In the genomic region with DNA sequence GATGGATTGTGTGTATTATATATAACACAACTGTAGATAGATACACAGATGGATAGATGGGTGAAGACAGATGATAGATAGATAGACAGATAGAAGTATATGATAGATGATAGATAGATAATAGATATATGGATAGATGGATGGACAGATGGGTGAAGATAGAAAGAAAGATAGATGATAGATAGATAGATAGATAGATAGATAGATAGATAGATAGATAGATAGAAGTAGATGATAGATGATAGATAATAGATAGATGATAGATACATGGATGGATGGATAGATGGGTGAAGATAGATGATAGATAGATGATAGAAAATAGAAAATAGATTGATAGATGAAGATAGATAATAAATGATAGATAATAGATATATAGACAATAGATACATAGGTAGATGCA, we compare ENCODE assay signal across 29 cellular contexts.
"Had no signal": no experiment of that assay in that cellular context is flagged by ENCODE, and none has a peak within 500 bp of the region (broad histone marks: within the 10 kb centered on the region; RNA-seq: fewer than 3 reads in every experiment).

No MANE protein-coding gene starts in this region.

- H3K4me3 Mint-ChIP-seq: stimulated activated effector memory CD8-positive, alpha-beta T cell treated with anti-CD3 and anti-CD28 coated beads, Interleukin-12 subunit alpha, Interleukin-12 subunit beta, amount 100 ng/mL, for 72 hours; stimulated activated memory B cell treated with anti-CD40 and anti-IgM and Interleukin-4, amounts not matched to agents 10 μg/mL and 1 μg/mL and 100 μg/mL, for 72 hours; stimulated activated naive B cell treated with anti-CD40 and anti-IgM and Interleukin-4, amounts not matched to agents 10 μg/mL and 1 μg/mL and 100 μg/mL, for 72 hours; stimulated activated naive CD8-positive, alpha-beta T cell treated with anti-CD3 and anti-CD28 coated beads, Interleukin-15, amount 100 ng/mL, for 72 hours; stimulated activated naive CD8-positive, alpha-beta T cell treated with anti-CD3 and anti-CD28 coated beads, Interleukin-15, Interleukin-2, amounts not matched to agents 100 ng/mL and 50 ng/mL, for 24 hours; type B pancreatic cell had no signal

- FAIRE-seq: urothelium cell line had no signal

- H3K36me3 Mint-ChIP-seq: stimulated activated effector memory CD8-positive, alpha-beta T cell treated with anti-CD3 and anti-CD28 coated beads, Interleukin-12 subunit alpha, Interleukin-12 subunit beta, amount 100 ng/mL, for 72 hours; stimulated activated memory B cell treated with anti-CD40 and anti-IgM and Interleukin-4, amounts not matched to agents 10 μg/mL and 1 μg/mL and 100 μg/mL, for 72 hours; stimulated activated naive B cell treated with anti-CD40 and anti-IgM and Interleukin-4, amounts not matched to agents 10 μg/mL and 1 μg/mL and 100 μg/mL, for 72 hours; type B pancreatic cell had no signal

- H3K27ac ChIP-seq: stomach, suprapubic skin, testis, thoracic aorta, thyroid gland, tibial artery, tibial nerve, transverse colon, upper lobe of left lung, upper lobe of right lung, uterus, vagina had no signal

- H3K27me3 ChIP-seq: suprapubic skin, testis, thyroid gland, tibial nerve, transverse colon, upper lobe of left lung, upper lobe of right lung, uterus, vagina had no signal

- ATAC-seq: stimulated activated effector memory CD8-positive, alpha-beta T cell treated with anti-CD3 and anti-CD28 coated beads, Interleukin-12 subunit alpha, Interleukin-12 subunit beta, amount 100 ng/mL, for 72 hours; stimulated activated memory B cell treated with anti-CD40 and anti-IgM and Interleukin-4, amounts not matched to agents 10 μg/mL and 1 μg/mL and 100 μg/mL, for 72 hours; stimulated activated naive B cell treated with anti-CD40 and anti-IgM and Interleukin-4, amounts not matched to agents 10 μg/mL and 1 μg/mL and 100 μg/mL, for 72 hours; stimulated activated naive CD8-positive, alpha-beta T cell treated with anti-CD3 and anti-CD28 coated beads, Interleukin-15, amount 100 ng/mL, for 72 hours; stimulated activated naive CD8-positive, alpha-beta T cell treated with anti-CD3 and anti-CD28 coated beads, Interleukin-15, Interleukin-2, amounts not matched to agents 100 U/mL and 50 U/mL, for 24 hours; upper lobe of right lung had no signal

- H3K4me3 ChIP-seq: stomach, suprapubic skin, testis, thoracic aorta, thyroid gland, tibial artery, tibial nerve, transverse colon, upper lobe of left lung, upper lobe of right lung, uterus, vagina had no signal

- H3K9me3 Mint-ChIP-seq: stimulated activated effector memory CD8-positive, alpha-beta T cell treated with anti-CD3 and anti-CD28 coated beads, Interleukin-12 subunit alpha, Interleukin-12 subunit beta, amount 100 ng/mL, for 72 hours; stimulated activated naive CD8-positive, alpha-beta T cell treated with anti-CD3 and anti-CD28 coated beads, Interleukin-15, amount 100 ng/mL, for 72 hours; stimulated activated naive CD8-positive, alpha-beta T cell treated with anti-CD3 and anti-CD28 coated beads, Interleukin-15, Interleukin-2, amounts not matched to agents 100 ng/mL and 50 ng/mL, for 24 hours had no signal

- H3K4me1 Mint-ChIP-seq: stimulated activated effector memory CD8-positive, alpha-beta T cell treated with anti-CD3 and anti-CD28 coated beads, Interleukin-12 subunit alpha, Interleukin-12 subunit beta, amount 100 ng/mL, for 72 hours had no signal

- H3K36me3 ChIP-seq: stomach, suprapubic skin, thoracic aorta, thyroid gland, tibial artery, tibial nerve, transverse colon, upper lobe of left lung, upper lobe of right lung, uterus, vagina had no signal

- DNase-seq: stimulated activated CD4-positive, alpha-beta T cell treated with anti-CD3 and anti-CD28 coated beads, Interleukin-2, amount 100 ng/mL, for 48 hours; stimulated activated CD4-positive, alpha-beta T cell treated with anti-CD3 and anti-CD28 coated beads, Interleukin-4, amount 100 ng/mL, for 1 hour; stimulated activated CD4-positive, alpha-beta T cell treated with anti-CD3 and anti-CD28 coated beads, Interleukin-4, amount 100 ng/mL, for 24 hours; stimulated activated CD4-positive, alpha-beta T cell treated with anti-CD3 and anti-CD28 coated beads, Interleukin-4, amount 100 ng/mL, for 4 hours; stimulated activated CD8-positive, alpha-beta memory T cell treated with anti-CD3 and anti-CD28 coated beads, Interleukin-4, amount 100 ng/mL, for 48 hours; stimulated activated naive B cell treated with anti-CD40 and anti-IgM and Interleukin-4, amounts not matched to agents 10 μg/mL and 1 μg/mL and 100 μg/mL, for 72 hours; stimulated activated naive CD4-positive, alpha-beta T cell; stimulated activated naive CD4-positive, alpha-beta T cell treated with Interleukin-2 at 50 U/mL for 16 hours; stimulated activated naive CD8-positive, alpha-beta T cell treated with anti-CD3 and anti-CD28 coated beads, Interleukin-15, amount 100 ng/mL, for 72 hours; stimulated activated naive CD8-positive, alpha-beta T cell treated with anti-CD3 and anti-CD28 coated beads, Interleukin-15, Interleukin-2, amounts not matched to agents 100 U/mL and 50 U/mL, for 24 hours; stomach; substantia nigra; testis; thyroid gland; tibial artery; transverse colon; trophoblast cell; upper lobe of left lung; upper lobe of right lung; uterus had no signal

- H3K9me3 ChIP-seq: stomach, suprapubic skin, testis, thoracic aorta, thyroid gland, tibial artery, tibial nerve, transverse colon, upper lobe of left lung, upper lobe of right lung, uterus, vagina had no signal

- H3K27ac Mint-ChIP-seq: stimulated activated effector memory CD8-positive, alpha-beta T cell treated with anti-CD3 and anti-CD28 coated beads, Interleukin-12 subunit alpha, Interleukin-12 subunit beta, amount 100 ng/mL, for 72 hours; stimulated activated memory B cell treated with anti-CD40 and anti-IgM and Interleukin-4, amounts not matched to agents 10 μg/mL and 1 μg/mL and 100 μg/mL, for 72 hours; stimulated activated naive CD8-positive, alpha-beta T cell treated with anti-CD3 and anti-CD28 coated beads, Interleukin-15, amount 100 ng/mL, for 72 hours; stimulated activated naive CD8-positive, alpha-beta T cell treated with anti-CD3 and anti-CD28 coated beads, Interleukin-15, Interleukin-2, amounts not matched to agents 100 ng/mL and 50 ng/mL, for 24 hours; type B pancreatic cell had no signal

- H3K4me1 ChIP-seq: stomach, suprapubic skin, testis, thyroid gland, tibial nerve, transverse colon, upper lobe of left lung, upper lobe of right lung, uterus, vagina had no signal
